ENCODE assay signal across 19 cellular contexts in genomic region chr14:98010791-98011190, GRCh38.
"Had no signal": no experiment of that assay in that cellular context is flagged by ENCODE, and none has a peak within 500 bp of the region (broad histone marks: within the 10 kb centered on the region; RNA-seq: fewer than 3 reads in every experiment).

No MANE protein-coding gene starts in this region.

- H3K27me3 ChIP-seq: esophagus muscularis mucosa, foreskin keratinocyte, heart right ventricle, spleen had no signal

- FAIRE-seq: bronchial epithelial cell, urothelium cell line had no signal

- H3K27me3 Mint-ChIP-seq: central memory CD8-positive, alpha-beta T cell; dendritic cell treated with granulocyte-macrophage colony-stimulating factor and Interleukin-4, amounts not matched to agents 40 ng/mL and 50 ng/mL, for 4 days; naive B cell had no signal

- H3K36me3 ChIP-seq: esophagus muscularis mucosa, heart right ventricle, spleen, thoracic aorta had no signal

- H3K27ac ChIP-seq: esophagus muscularis mucosa, foreskin keratinocyte, heart right ventricle, spleen, thoracic aorta, VCaP had no signal

- ATAC-seq: foreskin keratinocyte, heart right ventricle, right cardiac atrium had no signal

- H3K36me3 Mint-ChIP-seq: mesothelial cell of epicardium, naive B cell had no signal

- H3K4me3 Mint-ChIP-seq: central memory CD8-positive, alpha-beta T cell; dendritic cell treated with granulocyte-macrophage colony-stimulating factor and Interleukin-4, amounts not matched to agents 40 ng/mL and 50 ng/mL, for 4 days; mesothelial cell of epicardium; naive B cell had no signal

- H3K9me3 Mint-ChIP-seq: activated T-helper 2 cell treated with anti-CD3 and anti-CD28 coated beads, Interferon-gamma antibody, Interleukin-2, Interleukin-4, amounts not matched to agents 10 μg/mL and 5 μg/mL and 100 μg/mL, durations not matched to agents 14 hours and 24 hours and 36 hours; central memory CD8-positive, alpha-beta T cell; mesothelial cell of epicardium had no signal

- H3K9me3 ChIP-seq: esophagus muscularis mucosa, heart right ventricle, spleen, thoracic aorta had no signal

- H3K4me1 ChIP-seq: esophagus muscularis mucosa, foreskin keratinocyte, heart right ventricle, spleen had no signal

- H3K27ac Mint-ChIP-seq: activated T-helper 2 cell treated with anti-CD3 and anti-CD28 coated beads, Interferon-gamma antibody, Interleukin-2, Interleukin-4, amounts not matched to agents 10 μg/mL and 5 μg/mL and 100 μg/mL, durations not matched to agents 14 hours and 24 hours and 36 hours; dendritic cell treated with granulocyte-macrophage colony-stimulating factor and Interleukin-4, amounts not matched to agents 40 ng/mL and 50 ng/mL, for 4 days; mesothelial cell of epicardium had no signal

- DNase-seq: activated CD4-positive, alpha-beta T cell treated with anti-CD3 and anti-CD28 coated beads, Interleukin-2, amount 50 U/mL, for 1 hour; activated T-cell treated with anti-CD3 and anti-CD28 coated beads, Interleukin-2, amount 50 U/mL, for 1 hour; anterior cingulate cortex; foreskin keratinocyte; heart right ventricle; naive B cell; posterior cingulate gyrus; right cardiac atrium; spleen; trophoblast cell had no signal

- H3K4me1 Mint-ChIP-seq: mesothelial cell of epicardium, naive B cell had no signal

- H3K4me3 ChIP-seq: esophagus muscularis mucosa, heart right ventricle, spleen, thoracic aorta had no signal
